ENCODE assay signal across 23 cellular contexts in genomic region chr11:44868455-44869421, GRCh38.
A peak's percentile ranks its signal among the peaks of the same experiment; 100 is the strongest.
DNase-seq lines count a peak whose midpoint lies in the region; ATAC-seq, FAIRE-seq and TF ChIP-seq lines count a peak whose summit lies in the region.
"Had no signal": no experiment of that assay in that cellular context is flagged by ENCODE, and none has a peak within 500 bp of the region (broad histone marks: within the 10 kb centered on the region; RNA-seq: fewer than 3 reads in every experiment).

No MANE protein-coding gene starts in this region.

- peak; percentile 90 for DNase-seq in DMS 273 (lab: John Stamatoyannopoulos, UW; ENCODE audit: unreplicated experiment)
- peak; percentile 37 for DNase-seq in NCI-H1694 (lab: John Stamatoyannopoulos, UW)
- DNase-seq in K562 (ENCODE audit: extremely low read depth in 1 of 4, low spot score in 3 of 4), result no peak
- no peak for DNase-seq in G401 (ENCODE audit: low spot score)
- DNase-seq in NCI-H1436 treated with DMSO at 0.1 percent for 48 hours (lab: John Stamatoyannopoulos, UW), result no peak
- no peak for DNase-seq in dermis blood vessel endothelial cell
- DNase-seq: activated CD4-positive, alpha-beta memory T cell treated with anti-CD3 and anti-CD28 coated beads, Interleukin-2, amount 10 ng/mL, durations not matched to agents 7 days and 5 days; activated CD4-positive, CD25-positive, alpha-beta regulatory T cell; activated T-cell treated with anti-CD3 and anti-CD28 coated beads, Interleukin-2, amount 50 U/mL, for 72 hours; brain microvascular endothelial cell; C1 segment of cervical spinal cord; cortex of kidney; DMS153; foreskin fibroblast; KBM-7; kidney; naive thymus-derived CD4-positive, alpha-beta T cell; small intestine; stimulated activated CD4-positive, alpha-beta T cell treated with anti-CD3 and anti-CD28 coated beads, Interleukin-4, amount 100 ng/mL, for 24 hours; T-helper 2 cell had no signal

- WGBS in K562 (ENCODE audit: insufficient coverage, low coverage, missing lambda C conversion rate), result 6% methylated on average over 13 of the region's 14 CpGs

- no peak overlapping the region for H3K27ac ChIP-seq in K562 (ENCODE audit: extremely low read depth, low read depth, low read length)
- H3K27ac ChIP-seq in muscle layer of colon (ENCODE audit: low read depth, low read length), result peak overlapping the region; percentile 79
- H3K27ac ChIP-seq: brain microvascular endothelial cell had no signal

- no peak for TF ChIP-seq CTCF in K562 (IDR thresholded peaks at IDR 0.05 in 2 of 3, conservative IDR thresholded peaks at IDR 0.05 in 1 of 3; ENCODE audit: insufficient read depth in 2 of 3, low read depth in 1 of 3, low read length in 3 of 3)

- no peak overlapping the region for H2AFZ ChIP-seq in K562 (ENCODE audit: low read depth, low read length)

- H4K20me1 ChIP-seq in K562 (replicated peaks; ENCODE audit: control insufficient read depth, insufficient read depth, low read length), result 0 out of 2 replicates have a peak, but pooled peaks cover 4% of the 10 kb centered on the region

- no peaks in the 10 kb centered on the region for H3K9me1 ChIP-seq in K562 (ENCODE audit: control insufficient read depth, insufficient read depth, low read length)

- intact Hi-C loops in K562 (cut with micrococcal nuclease), result no loop called here

- ATAC-seq in K562 (no peak), HG02884 (IDR thresholded peaks at IDR 0.05; ENCODE audit: unreplicated experiment) (no peak)
- ATAC-seq: activated T-cell treated with anti-CD3 and anti-CD28 coated beads, Interleukin-2, amount 50 U/mL, for 72 hours; naive thymus-derived CD4-positive, alpha-beta T cell had no signal

- no peaks in the 10 kb centered on the region for H3K4me1 ChIP-seq in K562 (replicated peaks in 1 of 2; ENCODE audit: control insufficient read depth in 2 of 2, insufficient read depth in 2 of 2, low read length in 2 of 2)
- peaks cover 42% of the 10 kb centered on the region for H3K4me1 ChIP-seq in muscle layer of colon (ENCODE audit: insufficient read depth, low read length)

- TF ChIP-seq POLR2A in K562 (conservative IDR thresholded peaks at IDR 0.05), result no peak

- POLR2A ChIA-PET in K562 (lab: Yijun Ruan, JAX), result no interaction called here

- H3K4me3 ChIP-seq in K562 (no peak overlapping the region), muscle layer of colon (ENCODE audit: low read depth in 1 of 2, low read length in 2 of 2) (no peak overlapping the region)

- no peaks in the 10 kb centered on the region for H3K79me2 ChIP-seq in K562 (ENCODE audit: control insufficient read depth, insufficient read depth, low read length)

- H3K27me3 ChIP-seq in K562 (ENCODE audit: control insufficient read depth in 2 of 2, insufficient read depth in 2 of 2, low read length in 2 of 2) (peaks cover 3 to 41% of the 10 kb centered on the region in 2 experiments; a peak in 4 of 5 replicates), muscle layer of colon (ENCODE audit: control insufficient read depth in 1 of 2, insufficient read depth in 2 of 2, low read length in 2 of 2) (no peaks in the 10 kb centered on the region)

- no TSS peak for BruUV-seq in K562 (replicated peaks; lab: Mats Ljungman, UMichigan)

- no peak for TF ChIP-seq EP300 in K562 (IDR thresholded peaks at IDR 0.05; ENCODE audit: low read length)

- no peaks in the 10 kb centered on the region for H3K36me3 ChIP-seq in K562 (ENCODE audit: control insufficient read depth, insufficient read depth, low read length)
- H3K36me3 ChIP-seq in muscle layer of colon (ENCODE audit: insufficient read depth, low read length), result no peaks in the 10 kb centered on the region
- H3K36me3 ChIP-seq: brain microvascular endothelial cell had no signal

- FAIRE-seq in K562 (lab: Jason Lieb, UNC), result no peak
- FAIRE-seq: endothelial cell of umbilical vein, kidney, small intestine had no signal

- in situ Hi-C loops in K562 (cut with MboI) (no loop called here), G401 (cut with HindIII; ENCODE audit: low sequenced_read_pairs) (no loop called here)

- CTCF ChIA-PET in K562 (lab: Yijun Ruan, JAX; ENCODE audit: low intra/inter-chr PET ratio), result no interaction called here

- H3K9me3 ChIP-seq in K562 (replicated peaks; ENCODE audit: control insufficient read depth, insufficient read depth, low read depth, low read length) (no peaks in the 10 kb centered on the region), muscle layer of colon (ENCODE audit: low read length) (no peaks in the 10 kb centered on the region)

- TF ChIP-seq RAD21 in K562 (CRISPR knock-in tag; conservative IDR thresholded peaks at IDR 0.05 in 1 of 2, IDR thresholded peaks at IDR 0.05 in 1 of 2), result no peak

- H3K4me2 ChIP-seq in K562 (ENCODE audit: insufficient read depth, low read length), result no peak overlapping the region

- H3K9ac ChIP-seq in K562 (ENCODE audit: insufficient read depth in 1 of 2, low read depth in 2 of 2, low read length in 2 of 2) (no peak overlapping the region), muscle layer of colon (ENCODE audit: low read length) (peak overlapping the region; percentile 19)

TF ChIP-seq in K562, 482 proteins besides CTCF, POLR2A, EP300 and RAD21:
- TF ChIP-seq, protein P1, sequence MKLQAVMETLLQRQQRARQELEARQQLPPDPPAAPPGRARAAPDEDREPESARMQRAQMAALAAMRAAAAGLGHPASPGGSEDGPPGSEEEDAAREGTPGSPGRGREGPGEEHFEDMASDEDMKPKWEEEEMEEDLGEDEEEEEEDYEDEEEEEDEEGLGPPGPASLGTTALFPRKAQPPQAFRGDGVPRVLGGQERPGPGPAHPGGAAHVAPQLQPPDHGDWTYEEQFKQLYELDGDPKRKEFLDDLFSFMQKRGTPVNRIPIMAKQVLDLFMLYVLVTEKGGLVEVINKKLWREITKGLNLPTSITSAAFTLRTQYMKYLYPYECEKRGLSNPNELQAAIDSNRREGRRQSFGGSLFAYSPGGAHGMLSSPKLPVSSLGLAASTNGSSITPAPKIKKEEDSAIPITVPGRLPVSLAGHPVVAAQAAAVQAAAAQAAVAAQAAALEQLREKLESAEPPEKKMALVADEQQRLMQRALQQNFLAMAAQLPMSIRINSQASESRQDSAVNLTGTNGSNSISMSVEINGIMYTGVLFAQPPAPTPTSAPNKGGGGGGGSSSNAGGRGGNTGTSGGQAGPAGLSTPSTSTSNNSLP (IDR thresholded peaks at IDR 0.05; ENCODE audit: borderline replicate concordance, low read depth, low read length), result no peak
- TF ChIP-seq, protein P2, sequence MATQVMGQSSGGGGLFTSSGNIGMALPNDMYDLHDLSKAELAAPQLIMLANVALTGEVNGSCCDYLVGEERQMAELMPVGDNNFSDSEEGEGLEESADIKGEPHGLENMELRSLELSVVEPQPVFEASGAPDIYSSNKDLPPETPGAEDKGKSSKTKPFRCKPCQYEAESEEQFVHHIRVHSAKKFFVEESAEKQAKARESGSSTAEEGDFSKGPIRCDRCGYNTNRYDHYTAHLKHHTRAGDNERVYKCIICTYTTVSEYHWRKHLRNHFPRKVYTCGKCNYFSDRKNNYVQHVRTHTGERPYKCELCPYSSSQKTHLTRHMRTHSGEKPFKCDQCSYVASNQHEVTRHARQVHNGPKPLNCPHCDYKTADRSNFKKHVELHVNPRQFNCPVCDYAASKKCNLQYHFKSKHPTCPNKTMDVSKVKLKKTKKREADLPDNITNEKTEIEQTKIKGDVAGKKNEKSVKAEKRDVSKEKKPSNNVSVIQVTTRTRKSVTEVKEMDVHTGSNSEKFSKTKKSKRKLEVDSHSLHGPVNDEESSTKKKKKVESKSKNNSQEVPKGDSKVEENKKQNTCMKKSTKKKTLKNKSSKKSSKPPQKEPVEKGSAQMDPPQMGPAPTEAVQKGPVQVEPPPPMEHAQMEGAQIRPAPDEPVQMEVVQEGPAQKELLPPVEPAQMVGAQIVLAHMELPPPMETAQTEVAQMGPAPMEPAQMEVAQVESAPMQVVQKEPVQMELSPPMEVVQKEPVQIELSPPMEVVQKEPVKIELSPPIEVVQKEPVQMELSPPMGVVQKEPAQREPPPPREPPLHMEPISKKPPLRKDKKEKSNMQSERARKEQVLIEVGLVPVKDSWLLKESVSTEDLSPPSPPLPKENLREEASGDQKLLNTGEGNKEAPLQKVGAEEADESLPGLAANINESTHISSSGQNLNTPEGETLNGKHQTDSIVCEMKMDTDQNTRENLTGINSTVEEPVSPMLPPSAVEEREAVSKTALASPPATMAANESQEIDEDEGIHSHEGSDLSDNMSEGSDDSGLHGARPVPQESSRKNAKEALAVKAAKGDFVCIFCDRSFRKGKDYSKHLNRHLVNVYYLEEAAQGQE (CRISPR knock-in tag; IDR thresholded peaks at IDR 0.05; ENCODE audit: low read depth), result no peak
- TF ChIP-seq RBM25 (IDR thresholded peaks at IDR 0.05; ENCODE audit: low read depth, low read length, severe bottlenecking), result peak; percentile 73
- no peak for TF ChIP-seq STAT5B (CRISPR knock-in tag; IDR thresholded peaks at IDR 0.05)
- TF ChIP-seq CHD2 (IDR thresholded peaks at IDR 0.05; ENCODE audit: low read depth, low read length), result no peak
- TF ChIP-seq ERF (CRISPR knock-in tag; IDR thresholded peaks at IDR 0.05), result no peak
- TF ChIP-seq, protein P3, sequence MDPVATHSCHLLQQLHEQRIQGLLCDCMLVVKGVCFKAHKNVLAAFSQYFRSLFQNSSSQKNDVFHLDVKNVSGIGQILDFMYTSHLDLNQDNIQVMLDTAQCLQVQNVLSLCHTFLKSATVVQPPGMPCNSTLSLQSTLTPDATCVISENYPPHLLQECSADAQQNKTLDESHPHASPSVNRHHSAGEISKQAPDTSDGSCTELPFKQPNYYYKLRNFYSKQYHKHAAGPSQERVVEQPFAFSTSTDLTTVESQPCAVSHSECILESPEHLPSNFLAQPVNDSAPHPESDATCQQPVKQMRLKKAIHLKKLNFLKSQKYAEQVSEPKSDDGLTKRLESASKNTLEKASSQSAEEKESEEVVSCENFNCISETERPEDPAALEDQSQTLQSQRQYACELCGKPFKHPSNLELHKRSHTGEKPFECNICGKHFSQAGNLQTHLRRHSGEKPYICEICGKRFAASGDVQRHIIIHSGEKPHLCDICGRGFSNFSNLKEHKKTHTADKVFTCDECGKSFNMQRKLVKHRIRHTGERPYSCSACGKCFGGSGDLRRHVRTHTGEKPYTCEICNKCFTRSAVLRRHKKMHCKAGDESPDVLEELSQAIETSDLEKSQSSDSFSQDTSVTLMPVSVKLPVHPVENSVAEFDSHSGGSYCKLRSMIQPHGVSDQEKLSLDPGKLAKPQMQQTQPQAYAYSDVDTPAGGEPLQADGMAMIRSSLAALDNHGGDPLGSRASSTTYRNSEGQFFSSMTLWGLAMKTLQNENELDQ (CRISPR knock-in tag; IDR thresholded peaks at IDR 0.05; ENCODE audit: borderline replicate concordance), result no peak
- no peak for TF ChIP-seq MCM5 (IDR thresholded peaks at IDR 0.05; ENCODE audit: low read depth)
- TF ChIP-seq CBFA2T3 (IDR thresholded peaks at IDR 0.05), result no peak
- TF ChIP-seq ZFP36 (IDR thresholded peaks at IDR 0.05; ENCODE audit: low read depth, low read length, partially characterized antibody), result peak; percentile 46

Comparison
In these comparisons a context has a peak if more than half of its experiments do, and no peak if none do; other contexts are left out.
1. DNase-seq: peak in DMS 273 (single experiment) and NCI-H1694 (single experiment); none in K562 (0 of 4), G401 (single experiment), NCI-H1436 treated with DMSO at 0.1 percent for 48 hours (single experiment) and dermis blood vessel endothelial cell (single experiment).